Comparison of ENCODE assay signal across 14 cellular contexts in the genomic region with DNA sequence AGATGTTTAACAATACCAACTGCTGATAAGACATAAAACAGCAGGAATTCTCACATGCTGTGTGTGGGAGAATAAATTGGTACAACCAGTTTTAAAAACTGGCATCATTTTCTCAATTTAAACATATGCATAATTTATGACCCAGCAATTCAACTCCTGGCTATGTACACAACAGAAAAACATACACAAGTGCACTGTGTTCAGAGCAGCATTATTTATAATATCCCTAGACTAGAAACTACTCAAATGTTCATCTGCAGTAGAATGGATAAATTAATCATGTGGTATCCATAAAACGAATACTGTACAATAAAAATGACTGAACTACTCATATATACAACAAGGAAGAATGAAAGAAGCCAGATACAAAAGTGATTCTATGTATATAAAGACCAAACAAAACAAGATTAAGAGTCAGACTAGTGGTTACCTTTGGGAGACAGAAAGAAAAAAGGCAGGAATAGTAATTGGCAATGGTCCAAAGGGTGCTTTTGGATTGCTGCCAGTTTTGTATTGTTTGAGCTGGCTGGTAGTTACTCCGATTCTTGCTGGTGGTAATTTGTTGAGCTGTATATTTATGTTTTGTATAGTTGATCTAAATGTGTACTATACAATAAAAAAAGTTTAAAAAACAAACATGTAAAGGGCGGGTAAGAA.
A peak's percentile ranks its signal among the peaks of the same experiment; 100 is the strongest.
DNase-seq lines count a peak whose midpoint lies in the region; ATAC-seq and TF ChIP-seq lines count a peak whose summit lies in the region.
"Had no signal": no experiment of that assay in that cellular context is flagged by ENCODE, and none has a peak within 500 bp of the region (broad histone marks: within the 10 kb centered on the region; RNA-seq: fewer than 3 reads in every experiment).

No MANE protein-coding gene starts in this region.

- H3K9me3 ChIP-seq in hepatocyte (ENCODE audit: low read depth), result no peaks in the 10 kb centered on the region
- no peaks in the 10 kb centered on the region for H3K9me3 ChIP-seq in right atrium auricular region
- H3K9me3 ChIP-seq: left lung, thoracic aorta had no signal

- H3K36me3 ChIP-seq in hepatocyte (replicated peaks; ENCODE audit: insufficient read depth, low read depth), result no peaks in the 10 kb centered on the region
- H3K36me3 ChIP-seq in right atrium auricular region, result no peaks in the 10 kb centered on the region
- H3K36me3 ChIP-seq: left lung, thoracic aorta had no signal

- TF ChIP-seq CTCF in hepatocyte (IDR thresholded peaks at IDR 0.05; ENCODE audit: poor library complexity), result no peak
- TF ChIP-seq CTCF in right atrium auricular region (IDR thresholded peaks at IDR 0.05), result no peak

- ATAC-seq in GM18873 (IDR thresholded peaks at IDR 0.05; ENCODE audit: low FRiP score, unreplicated experiment), result no peak
- ATAC-seq: left lung had no signal

- H3K9me2 ChIP-seq in hepatocyte (replicated peaks; ENCODE audit: insufficient read depth), result no peaks in the 10 kb centered on the region

- H3K4me1 ChIP-seq in hepatocyte (ENCODE audit: insufficient read depth) (no peaks in the 10 kb centered on the region), right atrium auricular region (no peaks in the 10 kb centered on the region)
- H3K4me1 ChIP-seq: left lung had no signal

- H3K27ac ChIP-seq in hepatocyte (no peak overlapping the region), right atrium auricular region (no peak overlapping the region)
- H3K27ac ChIP-seq: GM23248, left lung, thoracic aorta had no signal

- WGBS in hepatocyte (ENCODE audit: low lambda C conversion rate, missing lambda C conversion rate), result 42% methylated on average over 3 of the region's 3 CpGs

- no peaks in the 10 kb centered on the region for H3K79me2 ChIP-seq in hepatocyte

- no peak overlapping the region for H2AFZ ChIP-seq in hepatocyte
- H2AFZ ChIP-seq: GM23248 had no signal

- no peaks in the 10 kb centered on the region for H3K27me3 ChIP-seq in hepatocyte
- no peaks in the 10 kb centered on the region for H3K27me3 ChIP-seq in right atrium auricular region
- H3K27me3 ChIP-seq: left lung had no signal

- H4K20me1 ChIP-seq in hepatocyte (ENCODE audit: insufficient read depth, poor library complexity, severe bottlenecking), result no peaks in the 10 kb centered on the region

- H3K4me2 ChIP-seq in hepatocyte, result no peak overlapping the region

- H3K4me3 ChIP-seq in hepatocyte, result no peak overlapping the region
- H3K4me3 ChIP-seq in right atrium auricular region, result no peak overlapping the region
- H3K4me3 ChIP-seq: GM23248, left lung, thoracic aorta had no signal

- peak; percentile 16 for DNase-seq in H4 (ENCODE audit: low spot score)
- DNase-seq in NCI-H146 treated with DMSO at 0.1 percent for 48 hours (lab: John Stamatoyannopoulos, UW; ENCODE audit: unreplicated experiment), result peak; percentile 20
- peak; percentile 77 for DNase-seq in NCI-H774 (lab: John Stamatoyannopoulos, UW)
- DNase-seq in hepatocyte (ENCODE audit: low spot score), result peak; percentile 6
- DNase-seq in HuH-7 (ENCODE audit: low spot score), result no peak
- DNase-seq in right atrium auricular region (ENCODE audit: low spot score), result no peak
- DNase-seq in stimulated activated naive CD4-positive, alpha-beta T cell (lab: John Stamatoyannopoulos, UW), result no peak
- DNase-seq: activated CD4-positive, alpha-beta T cell treated with anti-CD3 and anti-CD28 coated beads, Interleukin-2, amount 10 ng/mL, durations not matched to agents 7 days and 5 days; CD8-positive, alpha-beta memory T cell; GM23248; left lung; T-helper 1 cell had no signal

Comparison
In these comparisons a context has a peak if more than half of its experiments do, and no peak if none do; other contexts are left out.
1. DNase-seq: peak in H4 (single experiment), NCI-H146 treated with DMSO at 0.1 percent for 48 hours (single experiment), NCI-H774 (single experiment) and hepatocyte (single experiment); none in HuH-7 (single experiment), right atrium auricular region (single experiment) and stimulated activated naive CD4-positive, alpha-beta T cell (0 of 6).